Comparison of ENCODE assay signal across 8 cellular contexts in the genomic region with DNA sequence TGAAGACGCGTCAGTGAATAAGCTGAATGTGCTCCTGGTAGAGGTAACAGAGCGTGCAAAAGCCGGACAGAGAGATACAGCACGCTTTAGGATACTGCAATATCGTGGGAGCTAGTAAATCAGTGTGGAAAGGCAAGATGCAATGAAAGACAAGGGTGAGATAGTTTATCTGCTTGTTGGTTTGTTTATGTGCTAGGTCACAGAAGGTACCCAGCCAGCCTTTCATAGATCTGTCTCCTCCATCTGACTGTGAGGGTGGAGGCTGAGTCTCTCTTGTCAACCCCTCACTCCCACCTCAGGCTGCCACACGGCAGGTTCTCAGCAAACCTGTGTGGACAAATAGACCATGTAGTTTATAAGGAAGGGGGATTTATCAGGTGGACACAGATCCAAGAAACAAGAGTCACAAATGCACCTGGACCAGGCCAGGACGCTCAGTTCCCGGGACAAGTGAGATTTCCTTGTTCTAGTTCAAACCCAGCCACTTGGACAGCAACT. TPM values are rescaled to one million over a fixed set of nuclear protein-coding genes. Genes with fewer than 3 reads are reported as not detected.
DNase-seq lines count a peak whose midpoint lies in the region; ATAC-seq and TF ChIP-seq lines count a peak whose summit lies in the region.

No MANE protein-coding gene starts in this region.

- no peaks in the 10 kb centered on the region; the same call in 1 of the 2 replicates for H3K4me1 ChIP-seq in GM23338 (ENCODE audit: insufficient read depth)
- H3K4me1 ChIP-seq in prostate gland (replicated peaks) = peaks cover 11% of the 10 kb centered on the region

- peaks cover 22% of the 10 kb centered on the region for H3K4me1 Mint-ChIP-seq in GM23338

- TF ChIP-seq POLR2A in prostate gland (IDR thresholded peaks at IDR 0.05) = no peak

- H3K27ac Mint-ChIP-seq in GM23338 = peak overlapping the region; percentile 53

- peak overlapping the region; percentile 89 for H3K4me3 Mint-ChIP-seq in GM23338

- DNase-seq in GM23338 (ENCODE audit: low spot score) (no peak), SW480 (ENCODE audit: low spot score) (peak; percentile 40), fibroblast of mammary gland (ENCODE audit: low read depth) (no peak), prostate gland (ENCODE audit: low spot score) (no peak), mucosa of gallbladder (ENCODE audit: low spot score) (no peak)

- H3K36me3 ChIP-seq in GM23338 (ENCODE audit: insufficient read depth) = no peaks in the 10 kb centered on the region; the same call in 1 of the 2 replicates
- H3K36me3 ChIP-seq in prostate gland = no peaks in the 10 kb centered on the region

- WGBS in prostate gland = 20% methylated on average over 9 of the region's 9 CpGs

- H4K20me1 ChIP-seq in GM23338 (replicated peaks; ENCODE audit: insufficient read depth) = peaks cover 8% of the 10 kb centered on the region; the same call in 1 of the 2 replicates

- H3K9me3 ChIP-seq in prostate gland = no peaks in the 10 kb centered on the region

- H3K79me2 ChIP-seq in GM23338 (replicated peaks; ENCODE audit: insufficient read depth) = peaks cover 28% of the 10 kb centered on the region

- H3K9me3 Mint-ChIP-seq in GM23338 = no peaks in the 10 kb centered on the region

- H3K4me3 ChIP-seq in GM23338 (peak overlapping the region; percentile 44; the same call in 1 of the 2 replicates), fibroblast of mammary gland (ENCODE audit: control insufficient read depth, low read depth, low read length) (peak overlapping the region; percentile 47), prostate gland (peak overlapping the region in 1 of 2 donors; percentile 67)

- peaks cover 14% of the 10 kb centered on the region for H3K36me3 Mint-ChIP-seq in GM23338 (ENCODE audit: low read depth)

- H3K27ac ChIP-seq in GM23338 (ENCODE audit: low read depth) = no peak overlapping the region
- peak overlapping the region; percentile 70 to 81 for H3K27ac ChIP-seq in prostate gland

- H3K4me2 ChIP-seq in GM23338 = peak overlapping the region; percentile 68; the same call in 1 of the 2 replicates

- no peaks in the 10 kb centered on the region for H3K9me2 ChIP-seq in GM23338 (ENCODE audit: insufficient read depth)

- peaks cover 18% of the 10 kb centered on the region for H3K27me3 Mint-ChIP-seq in GM23338 (ENCODE audit: insufficient read depth, low read depth, poor library complexity)

- H3K27me3 ChIP-seq in GM23338 (ENCODE audit: insufficient read depth) = no peaks in the 10 kb centered on the region
- no peaks in the 10 kb centered on the region for H3K27me3 ChIP-seq in prostate gland (replicated peaks; ENCODE audit: insufficient read depth)

- H2AFZ ChIP-seq in GM23338 = peak overlapping the region; percentile 82

- intact Hi-C loops in prostate gland (cut with DNase I) = no loop called here

- TF ChIP-seq CTCF in GM23338 (conservative IDR thresholded peaks at IDR 0.05; ENCODE audit: low read depth in 2 of 2) = no peak
- TF ChIP-seq CTCF in fibroblast of mammary gland (conservative IDR thresholded peaks at IDR 0.05; ENCODE audit: control insufficient read depth, insufficient read depth, low read depth, low read length) = no peak
- TF ChIP-seq CTCF in prostate gland (IDR thresholded peaks at IDR 0.05) = no peak

- no peak for ATAC-seq in GM23338
- no peak for ATAC-seq in HG03139 (IDR thresholded peaks at IDR 0.05; ENCODE audit: unreplicated experiment)
- no peak for ATAC-seq in HG03175 (IDR thresholded peaks at IDR 0.05; ENCODE audit: unreplicated experiment)
- no peak for ATAC-seq in activated CD4-positive, CD25-positive, alpha-beta regulatory T cell treated with anti-CD3 and anti-CD28 coated beads, Interleukin-2, amount 50 U/mL, for 24 hours

- H3F3A ChIP-seq in GM23338 (replicated peaks; ENCODE audit: low read depth) = peaks cover 11% of the 10 kb centered on the region

TF ChIP-seq in GM23338, 12 proteins besides CTCF, POLR2A, EP300 and RAD21:
- TF ChIP-seq, protein P1, sequence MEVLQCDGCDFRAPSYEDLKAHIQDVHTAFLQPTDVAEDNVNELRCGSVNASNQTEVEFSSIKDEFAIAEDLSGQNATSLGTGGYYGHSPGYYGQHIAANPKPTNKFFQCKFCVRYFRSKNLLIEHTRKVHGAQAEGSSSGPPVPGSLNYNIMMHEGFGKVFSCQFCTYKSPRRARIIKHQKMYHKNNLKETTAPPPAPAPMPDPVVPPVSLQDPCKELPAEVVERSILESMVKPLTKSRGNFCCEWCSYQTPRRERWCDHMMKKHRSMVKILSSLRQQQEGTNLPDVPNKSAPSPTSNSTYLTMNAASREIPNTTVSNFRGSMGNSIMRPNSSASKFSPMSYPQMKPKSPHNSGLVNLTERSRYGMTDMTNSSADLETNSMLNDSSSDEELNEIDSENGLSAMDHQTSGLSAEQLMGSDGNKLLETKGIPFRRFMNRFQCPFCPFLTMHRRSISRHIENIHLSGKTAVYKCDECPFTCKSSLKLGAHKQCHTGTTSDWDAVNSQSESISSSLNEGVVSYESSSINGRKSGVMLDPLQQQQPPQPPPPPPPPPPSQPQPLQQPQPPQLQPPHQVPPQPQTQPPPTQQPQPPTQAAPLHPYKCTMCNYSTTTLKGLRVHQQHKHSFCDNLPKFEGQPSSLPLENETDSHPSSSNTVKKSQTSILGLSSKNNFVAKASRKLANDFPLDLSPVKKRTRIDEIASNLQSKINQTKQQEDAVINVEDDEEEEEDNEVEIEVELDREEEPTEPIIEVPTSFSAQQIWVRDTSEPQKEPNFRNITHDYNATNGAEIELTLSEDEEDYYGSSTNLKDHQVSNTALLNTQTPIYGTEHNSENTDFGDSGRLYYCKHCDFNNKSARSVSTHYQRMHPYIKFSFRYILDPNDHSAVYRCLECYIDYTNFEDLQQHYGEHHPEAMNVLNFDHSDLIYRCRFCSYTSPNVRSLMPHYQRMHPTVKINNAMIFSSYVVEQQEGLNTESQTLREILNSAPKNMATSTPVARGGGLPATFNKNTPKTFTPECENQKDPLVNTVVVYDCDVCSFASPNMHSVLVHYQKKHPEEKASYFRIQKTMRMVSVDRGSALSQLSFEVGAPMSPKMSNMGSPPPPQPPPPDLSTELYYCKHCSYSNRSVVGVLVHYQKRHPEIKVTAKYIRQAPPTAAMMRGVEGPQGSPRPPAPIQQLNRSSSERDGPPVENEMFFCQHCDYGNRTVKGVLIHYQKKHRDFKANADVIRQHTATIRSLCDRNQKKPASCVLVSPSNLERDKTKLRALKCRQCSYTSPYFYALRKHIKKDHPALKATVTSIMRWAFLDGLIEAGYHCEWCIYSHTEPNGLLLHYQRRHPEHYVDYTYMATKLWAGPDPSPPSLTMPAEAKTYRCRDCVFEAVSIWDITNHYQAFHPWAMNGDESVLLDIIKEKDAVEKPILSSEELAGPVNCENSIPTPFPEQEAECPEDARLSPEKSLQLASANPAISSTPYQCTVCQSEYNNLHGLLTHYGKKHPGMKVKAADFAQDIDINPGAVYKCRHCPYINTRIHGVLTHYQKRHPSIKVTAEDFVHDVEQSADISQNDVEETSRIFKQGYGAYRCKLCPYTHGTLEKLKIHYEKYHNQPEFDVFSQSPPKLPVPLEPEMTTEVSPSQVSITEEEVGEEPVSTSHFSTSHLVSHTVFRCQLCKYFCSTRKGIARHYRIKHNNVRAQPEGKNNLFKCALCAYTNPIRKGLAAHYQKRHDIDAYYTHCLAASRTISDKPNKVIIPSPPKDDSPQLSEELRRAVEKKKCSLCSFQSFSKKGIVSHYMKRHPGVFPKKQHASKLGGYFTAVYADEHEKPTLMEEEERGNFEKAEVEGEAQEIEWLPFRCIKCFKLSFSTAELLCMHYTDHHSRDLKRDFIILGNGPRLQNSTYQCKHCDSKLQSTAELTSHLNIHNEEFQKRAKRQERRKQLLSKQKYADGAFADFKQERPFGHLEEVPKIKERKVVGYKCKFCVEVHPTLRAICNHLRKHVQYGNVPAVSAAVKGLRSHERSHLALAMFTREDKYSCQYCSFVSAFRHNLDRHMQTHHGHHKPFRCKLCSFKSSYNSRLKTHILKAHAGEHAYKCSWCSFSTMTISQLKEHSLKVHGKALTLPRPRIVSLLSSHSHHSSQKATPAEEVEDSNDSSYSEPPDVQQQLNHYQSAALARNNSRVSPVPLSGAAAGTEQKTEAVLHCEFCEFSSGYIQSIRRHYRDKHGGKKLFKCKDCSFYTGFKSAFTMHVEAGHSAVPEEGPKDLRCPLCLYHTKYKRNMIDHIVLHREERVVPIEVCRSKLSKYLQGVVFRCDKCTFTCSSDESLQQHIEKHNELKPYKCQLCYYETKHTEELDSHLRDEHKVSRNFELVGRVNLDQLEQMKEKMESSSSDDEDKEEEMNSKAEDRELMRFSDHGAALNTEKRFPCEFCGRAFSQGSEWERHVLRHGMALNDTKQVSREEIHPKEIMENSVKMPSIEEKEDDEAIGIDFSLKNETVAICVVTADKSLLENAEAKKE (CRISPR knock-in tag; IDR thresholded peaks at IDR 0.05) = no peak
- no peak for TF ChIP-seq CREB1 (CRISPR knock-in tag; IDR thresholded peaks at IDR 0.05; ENCODE audit: low read depth)

RNA-seq across cellular contexts. Expression of a gene that starts 1.0 kb away (rescaled TPM):
- total RNA-seq in GM23338 (2014; rRNA removed; shearing (Covaris generic)) = 92.3 and 106 TPM in 2 replicates
- polyA plus RNA-seq in GM23338 (2016; fragmentation: Nextera tagmentation; extraction: Ambion mirVana) = 50.9 and 51.6 TPM in 2 replicates
- total RNA-seq in prostate gland (100 to 1,000 TPM in 1 of 2 donors, 10 to 100 TPM in 1; 71.8 to 101 TPM), mucosa of gallbladder (127 TPM)

RNA-seq across cellular contexts. Expression of a gene that starts 21.3 kb away (rescaled TPM):
- 53.3 TPM in 2 replicates for total RNA-seq in GM23338 (2014; rRNA removed; shearing (Covaris generic))
- 43.2 and 44.0 TPM in 2 replicates for polyA plus RNA-seq in GM23338 (2016; fragmentation: Nextera tagmentation; extraction: Ambion mirVana)
- total RNA-seq in prostate gland (100 to 1,000 TPM in 1 of 2 donors, 10 to 100 TPM in 1; 91.6 to 108 TPM), mucosa of gallbladder (142 TPM)

RNA-seq across cellular contexts. Expression of a gene that starts 21.7 kb away (rescaled TPM):
- 1.2 TPM in 1 of 2 replicates, not detected in the other for total RNA-seq in GM23338 (2014; rRNA removed; shearing (Covaris generic))
- 0.56 and 0.57 TPM in 2 replicates for polyA plus RNA-seq in GM23338 (2016; fragmentation: Nextera tagmentation; extraction: Ambion mirVana)
- 1 to 10 TPM in 1 of 2 donors, not detected in 1; 1.0 TPM for total RNA-seq in prostate gland
- 1.9 TPM for total RNA-seq in mucosa of gallbladder

RNA-seq across cellular contexts. Expression of a gene that starts 32.5 kb away (rescaled TPM):
- total RNA-seq in GM23338 (2014; rRNA removed; shearing (Covaris generic)) = 104 and 107 TPM in 2 replicates
- 268 and 277 TPM in 2 replicates for polyA plus RNA-seq in GM23338 (2016; fragmentation: Nextera tagmentation; extraction: Ambion mirVana)
- total RNA-seq in prostate gland (100 to 1,000 TPM; 137 to 154 TPM), mucosa of gallbladder (149 TPM)
